18 cellular contexts compared by ENCODE assay signal in genomic region chr5:133582971-133583370, GRCh38. TPM values are rescaled to one million over a fixed set of nuclear protein-coding genes. Genes with fewer than 3 reads are reported as not detected.
DNase-seq lines count a peak whose midpoint lies in the region; ATAC-seq, FAIRE-seq and TF ChIP-seq lines count a peak whose summit lies in the region.
"Had no signal": no experiment of that assay in that cellular context is flagged by ENCODE, and none has a peak within 500 bp of the region (broad histone marks: within the 10 kb centered on the region; RNA-seq: fewer than 3 reads in every experiment).

No MANE protein-coding gene starts in this region.

- TF ChIP-seq EP300 in K562 (IDR thresholded peaks at IDR 0.05; ENCODE audit: low read length), result no peak

- H3K27me3 ChIP-seq in K562 (ENCODE audit: control insufficient read depth in 2 of 2, insufficient read depth in 2 of 2, low read length in 2 of 2), result peaks cover 0 to 26% of the 10 kb centered on the region in 2 experiments; a peak in 2 of 5 replicates
- no peaks in the 10 kb centered on the region for H3K27me3 ChIP-seq in PC-3 (ENCODE audit: low read length)

- no TSS peak for BruUV-seq in K562 (replicated peaks; lab: Mats Ljungman, UMichigan)
- no TSS peak for BruUV-seq in PC-3 (replicated peaks; lab: Mats Ljungman, UMichigan)

- H3K9me3 Mint-ChIP-seq in activated CD8-positive, alpha-beta memory T cell treated with anti-CD3 and anti-CD28 coated beads, Interleukin-2, amount 10 ng/mL, durations not matched to agents 7 days and 5 days (ENCODE audit: low read depth), result no peaks in the 10 kb centered on the region
- no peaks in the 10 kb centered on the region for H3K9me3 Mint-ChIP-seq in nephron progenitor cell
- H3K9me3 Mint-ChIP-seq: GM23338 had no signal

- H3K36me3 ChIP-seq in K562 (ENCODE audit: control insufficient read depth, insufficient read depth, low read length), result no peaks in the 10 kb centered on the region
- no peaks in the 10 kb centered on the region for H3K36me3 ChIP-seq in PC-3 (ENCODE audit: low read depth, low read length)

- no peak for FAIRE-seq in K562 (lab: Jason Lieb, UNC)
- FAIRE-seq: GM12891, GM19239 had no signal

- H3F3A ChIP-seq in PC-3 (ENCODE audit: low read length, unreplicated experiment), result no peaks in the 10 kb centered on the region

- no peak for ATAC-seq in activated CD8-positive, alpha-beta memory T cell treated with anti-CD3 and anti-CD28 coated beads, Interleukin-2, amount 10 ng/mL, durations not matched to agents 7 days and 5 days
- no peak for ATAC-seq in K562
- no peak for ATAC-seq in GM21717 (IDR thresholded peaks at IDR 0.05; ENCODE audit: unreplicated experiment)
- no peak for ATAC-seq in PC-3
- ATAC-seq: GM23338 had no signal

- H3K4me1 ChIP-seq in K562 (replicated peaks in 1 of 2; ENCODE audit: control insufficient read depth in 2 of 2, insufficient read depth in 2 of 2, low read length in 2 of 2) (no peaks in the 10 kb centered on the region), PC-3 (ENCODE audit: insufficient read depth, low read length) (no peaks in the 10 kb centered on the region)

- no peak for DNase-seq in activated CD8-positive, alpha-beta memory T cell treated with anti-CD3 and anti-CD28 coated beads, Interleukin-2, amount 10 ng/mL, durations not matched to agents 7 days and 5 days
- DNase-seq in activated CD8-positive, alpha-beta memory T cell treated with anti-CD3 and anti-CD28 coated beads, Interleukin-2, amount 50 U/mL, for 48 hours, result no peak
- DNase-seq in K562 (ENCODE audit: extremely low read depth in 1 of 4, low spot score in 3 of 4) (no peak), nephron progenitor cell (no peak), PC-3 (no peak), SW 1271 (lab: John Stamatoyannopoulos, UW) (no peak)
- no peak for DNase-seq in effector CD8-positive, alpha-beta T cell (lab: John Stamatoyannopoulos, UW)
- DNase-seq: DMS 273 treated with DMSO at 0.1 percent for 48 hours, NCI-H1436, NCI-H1930, NCI-H345, NCI-H526 had no signal

- H3K4me2 ChIP-seq in K562 (ENCODE audit: insufficient read depth, low read length), result no peak overlapping the region
- H3K4me2 ChIP-seq in PC-3 (ENCODE audit: low read length), result no peak overlapping the region
- H3K4me2 ChIP-seq: GM23338 had no signal

- POLR2A ChIA-PET in K562 (lab: Yijun Ruan, JAX), result interaction anchor here (0.7 kb wide), 1 partner anchor 10 kb away, joined by 3 read pairs; no protein-coding TSS in a partner anchor
- POLR2A ChIA-PET in PC-3 (lab: Charles Lee; ENCODE audit: unreplicated experiment), result no interaction called here

- peaks cover 15% of the 10 kb centered on the region for H3K27me3 Mint-ChIP-seq in activated CD8-positive, alpha-beta memory T cell treated with anti-CD3 and anti-CD28 coated beads, Interleukin-2, amount 10 ng/mL, durations not matched to agents 7 days and 5 days
- peaks cover 13% of the 10 kb centered on the region for H3K27me3 Mint-ChIP-seq in nephron progenitor cell (ENCODE audit: low read depth, poor library complexity)

- H3K4me3 Mint-ChIP-seq in activated CD8-positive, alpha-beta memory T cell treated with anti-CD3 and anti-CD28 coated beads, Interleukin-2, amount 10 ng/mL, durations not matched to agents 7 days and 5 days, result peak overlapping the region; percentile 22
- peak overlapping the region; percentile 64 for H3K4me3 Mint-ChIP-seq in nephron progenitor cell
- H3K4me3 Mint-ChIP-seq: B cell, GM23338 had no signal

- in situ Hi-C loops in K562 (cut with MboI), result no loop called here

- H2AFZ ChIP-seq in K562 (ENCODE audit: low read depth, low read length) (peak overlapping the region; percentile 66; the same call in 1 of the 2 replicates), PC-3 (ENCODE audit: low read length) (no peak overlapping the region)
- H2AFZ ChIP-seq: GM23338 had no signal

- intact Hi-C loops in K562 (cut with micrococcal nuclease) (no loop called here), PC-3 (cut with micrococcal nuclease) (no loop called here)

- H3K79me2 ChIP-seq in K562 (ENCODE audit: control insufficient read depth, insufficient read depth, low read length) (no peaks in the 10 kb centered on the region), PC-3 (ENCODE audit: low read length) (no peaks in the 10 kb centered on the region)

- H4K20me1 ChIP-seq in K562 (replicated peaks; ENCODE audit: control insufficient read depth, insufficient read depth, low read length) (no peaks in the 10 kb centered on the region), PC-3 (ENCODE audit: low read length) (no peaks in the 10 kb centered on the region)

- TF ChIP-seq POLR2A in K562 (conservative IDR thresholded peaks at IDR 0.05), result no peak

- H3K9me1 ChIP-seq in K562 (ENCODE audit: control insufficient read depth, insufficient read depth, low read length), result no peaks in the 10 kb centered on the region

- H3K9ac ChIP-seq in K562 (ENCODE audit: insufficient read depth in 1 of 2, low read depth in 2 of 2, low read length in 2 of 2) (no peak overlapping the region), PC-3 (ENCODE audit: low read length) (no peak overlapping the region)

- no peak for TF ChIP-seq CTCF in K562 (IDR thresholded peaks at IDR 0.05 in 2 of 3, conservative IDR thresholded peaks at IDR 0.05 in 1 of 3; ENCODE audit: insufficient read depth in 2 of 3, low read depth in 1 of 3, low read length in 3 of 3)
- TF ChIP-seq CTCF in nephron progenitor cell (IDR thresholded peaks at IDR 0.05), result no peak
- no peak for TF ChIP-seq CTCF in PC-3 (conservative IDR thresholded peaks at IDR 0.05; ENCODE audit: low read depth, low read length)

- no peaks in the 10 kb centered on the region for H3K36me3 Mint-ChIP-seq in activated CD8-positive, alpha-beta memory T cell treated with anti-CD3 and anti-CD28 coated beads, Interleukin-2, amount 10 ng/mL, durations not matched to agents 7 days and 5 days
- H3K36me3 Mint-ChIP-seq in nephron progenitor cell (ENCODE audit: low read depth), result no peaks in the 10 kb centered on the region

- no peak overlapping the region for H3K4me3 ChIP-seq in K562
- no peak overlapping the region for H3K4me3 ChIP-seq in PC-3 (ENCODE audit: low read length)
- H3K4me3 ChIP-seq: GM23338 had no signal

- H3K9me3 ChIP-seq in K562 (replicated peaks; ENCODE audit: control insufficient read depth, insufficient read depth, low read depth, low read length) (no peaks in the 10 kb centered on the region), PC-3 (ENCODE audit: low read length) (no peaks in the 10 kb centered on the region)

- H3K27ac ChIP-seq in K562 (ENCODE audit: extremely low read depth, low read depth, low read length) (no peak overlapping the region), PC-3 (ENCODE audit: low read length) (no peak overlapping the region)

- no peaks in the 10 kb centered on the region for H3K4me1 Mint-ChIP-seq in activated CD8-positive, alpha-beta memory T cell treated with anti-CD3 and anti-CD28 coated beads, Interleukin-2, amount 10 ng/mL, durations not matched to agents 7 days and 5 days
- peaks cover 7% of the 10 kb centered on the region for H3K4me1 Mint-ChIP-seq in nephron progenitor cell
- H3K4me1 Mint-ChIP-seq: B cell had no signal

- WGBS in K562 (ENCODE audit: insufficient coverage, low coverage, missing lambda C conversion rate), result 0% methylated on average over 1 of the region's 7 CpGs

- H3K9me2 ChIP-seq in PC-3 (replicated peaks; ENCODE audit: low read length), result no peaks in the 10 kb centered on the region

- CTCF ChIA-PET in activated CD8-positive, alpha-beta memory T cell treated with anti-CD3 and anti-CD28 coated beads, Interleukin-2, amount 10 ng/mL, durations not matched to agents 7 days and 5 days (lab: Charles Lee), result no interaction called here
- CTCF ChIA-PET in K562 (lab: Yijun Ruan, JAX; ENCODE audit: low intra/inter-chr PET ratio) (no interaction called here), PC-3 (lab: Charles Lee) (no interaction called here)

- no peak for TF ChIP-seq RAD21 in K562 (CRISPR knock-in tag; conservative IDR thresholded peaks at IDR 0.05 in 1 of 2, IDR thresholded peaks at IDR 0.05 in 1 of 2)

- H3K27ac Mint-ChIP-seq in activated CD8-positive, alpha-beta memory T cell treated with anti-CD3 and anti-CD28 coated beads, Interleukin-2, amount 10 ng/mL, durations not matched to agents 7 days and 5 days, result no peak overlapping the region
- peak overlapping the region; percentile 59 for H3K27ac Mint-ChIP-seq in nephron progenitor cell
- H3K27ac Mint-ChIP-seq: B cell, GM23338 had no signal

TF ChIP-seq in K562, 482 proteins besides CTCF, POLR2A, EP300 and RAD21 (continues in another document):
- TF ChIP-seq MCM5 (IDR thresholded peaks at IDR 0.05; ENCODE audit: low read depth) (no peak), COPS2 (conservative IDR thresholded peaks at IDR 0.05) (no peak), HEY1 (CRISPR knock-in tag; IDR thresholded peaks at IDR 0.05; ENCODE audit: borderline replicate concordance) (no peak), NR2C1 (IDR thresholded peaks at IDR 0.05) (no peak), NR2C1 (tag; IDR thresholded peaks at IDR 0.05) (no peak), HDAC8 (tag; IDR thresholded peaks at IDR 0.05) (no peak), CEBPG (CRISPR knock-in tag; IDR thresholded peaks at IDR 0.05) (no peak), CEBPG (tag; conservative IDR thresholded peaks at IDR 0.05 in 1 of 2, IDR thresholded peaks at IDR 0.05 in 1 of 2) (no peak), PTBP1 (IDR thresholded peaks at IDR 0.05; ENCODE audit: low read depth, low read length) (no peak)

RNA-seq across cellular contexts. Expression of gene FSTL4, which starts 29.4 kb away (rescaled TPM):
- total RNA-seq in activated CD8-positive, alpha-beta memory T cell treated with anti-CD3 and anti-CD28 coated beads, Interleukin-2, amount 10 ng/mL, durations not matched to agents 7 days and 5 days, result not detected
- total RNA-seq in K562 (2011; cell fraction: chromatin; rRNA removed; ENCODE audit: low replicate concordance), result 0.79 TPM in 1 of 2 replicates, not detected in the other
- 0.92 and 1.2 TPM in 2 replicates for total RNA-seq in K562 (2011; cell fraction: nucleolus; rRNA removed)
- 0.66 TPM in 1 of 2 replicates, not detected in the other for total RNA-seq in K562 (2011; cell fraction: nucleoplasm; rRNA removed)
- total RNA-seq in K562 (2014; rRNA removed), result not detected in 2 replicates
- not detected in 2 replicates for total RNA-seq in K562 (2014; rRNA removed; fragmentation: Illumina TruSeq; extraction: Trizol)
- total RNA-seq in K562 (2015; rRNA removed; fragmentation: Illumina TruSeq; extraction: Trizol), result not detected in 2 replicates
- not detected in 2 replicates for total RNA-seq in K562 (2021)
- 0.18 TPM in 1 of 2 replicates, not detected in the other for polyA plus RNA-seq in K562 (2011; rRNA removed)
- 0.04 TPM in 1 of 2 replicates, not detected in the other for polyA plus RNA-seq in K562 (2011; cell fraction: cytosol; rRNA removed)
- 0.06 and 0.71 TPM in 2 replicates for polyA plus RNA-seq in K562 (2011; cell fraction: nucleus; rRNA removed)
- 0.20 and 0.37 TPM in 2 replicates for polyA plus RNA-seq in K562 (2012)
- polyA plus RNA-seq in K562 (2014; fragmentation: Illumina TruSeq; extraction: Trizol), result 0.10 and 0.14 TPM in 2 replicates
- under 1 TPM in 1 of 2 experiments, not detected in 1; 0.10 TPM for polyA plus RNA-seq in K562 (2014; fragmentation: Nextera tagmentation; extraction: Ambion mirVana)
- polyA plus RNA-seq in K562 (2014; rRNA removed), result 0.08 and 0.11 TPM in 2 replicates
- 0.21 TPM in 1 of 2 replicates, not detected in the other for polyA minus RNA-seq in K562 (2011; rRNA and poly(A)+ RNA removed)
- polyA minus RNA-seq in K562 (2011; cell fraction: cytosol; rRNA and poly(A)+ RNA removed), result not detected in 2 replicates
- polyA minus RNA-seq in K562 (2011; cell fraction: nucleus; rRNA and poly(A)+ RNA removed), result 1.2 TPM in 1 of 2 replicates, not detected in the other
- 4.2 and 4.5 TPM in 2 replicates for total RNA-seq in PC-3 (2014; rRNA removed)
- total RNA-seq: M059J had no signal
